Comparison of ENCODE assay signal across 9 cellular contexts in genomic region chr3:52707585-52707984, GRCh38. TPM values are rescaled to one million over a fixed set of nuclear protein-coding genes. Genes with fewer than 3 reads are reported as not detected.
DNase-seq lines count a peak whose midpoint lies in the region; ATAC-seq, FAIRE-seq and TF ChIP-seq lines count a peak whose summit lies in the region.
"Had no signal": no experiment of that assay in that cellular context is flagged by ENCODE, and none has a peak within 500 bp of the region (broad histone marks: within the 10 kb centered on the region; RNA-seq: fewer than 3 reads in every experiment).

No MANE protein-coding gene starts in this region.

- peak overlapping the region; percentile 43 to 94 (median 73) for H3K4me3 Mint-ChIP-seq in naive thymus-derived CD8-positive, alpha-beta T cell

- H3K36me3 ChIP-seq in DND-41 (ENCODE audit: insufficient read depth, low read length) (peaks cover 33% of the 10 kb centered on the region), GM12878 (ENCODE audit: control insufficient read depth in 2 of 2, insufficient read depth in 2 of 2, low read length in 1 of 2) (peaks cover 3 to 14% of the 10 kb centered on the region in 2 experiments)

- intact Hi-C loops in GM12878 (cut with micrococcal nuclease; ENCODE audit: unreplicated experiment): loop anchor here (2.0 to 10.0 kb wide), 2 partner anchors 63 to 337 kb away; partner anchors contain the start of genes NEK4 and SFMBT1

- TF ChIP-seq CTCF in DND-41 (IDR thresholded peaks at IDR 0.05; ENCODE audit: borderline replicate concordance, extremely low read depth, low read length, poor library complexity, severe bottlenecking): no peak
- TF ChIP-seq CTCF in GM12878 (IDR thresholded peaks at IDR 0.05 in 2 of 3, conservative IDR thresholded peaks at IDR 0.05 in 1 of 3; ENCODE audit: control insufficient read depth in 2 of 3, extremely low read depth in 1 of 3, insufficient read depth in 1 of 3, low read depth in 3 of 3, low read length in 3 of 3): no peak

- CTCF ChIA-PET in GM12878 (lab: Yijun Ruan, JAX): interaction anchor here (0.6 to 1.6 kb wide), 3 partner anchors 9 to 38 kb away, joined by 3 to 4 read pairs (median 4); no protein-coding TSS in a partner anchor

- TF ChIP-seq POLR2A in GM12878 (IDR thresholded peaks at IDR 0.05; ENCODE audit: low read depth, low read length): no peak
- no peak for TF ChIP-seq POLR2A in H54 (IDR thresholded peaks at IDR 0.05; ENCODE audit: low read depth, low read length)

- H3K36me3 Mint-ChIP-seq in naive thymus-derived CD8-positive, alpha-beta T cell: peaks cover 0 to 30% (median 2%) of the 10 kb centered on the region in 3 donors

- TF ChIP-seq RAD21 in GM12878 (IDR thresholded peaks at IDR 0.05; ENCODE audit: insufficient read depth, low read depth, low read length): no peak

- POLR2A ChIA-PET in GM12878 (lab: Charles Lee): interaction anchor here (0.6 to 4.1 kb wide), 7 partner anchors 11 to 412 kb away, joined by 3 to 25 read pairs (median 3); partner anchors contain the start of gene NEK4
- POLR2A ChIA-PET in naive thymus-derived CD8-positive, alpha-beta T cell (lab: Charles Lee): interaction anchor here (5.7 kb wide), 1 partner anchor 12 kb away, joined by 43 read pairs; no protein-coding TSS in a partner anchor

- H3K4me1 Mint-ChIP-seq in naive thymus-derived CD8-positive, alpha-beta T cell: peaks cover 14 to 47% (median 33%) of the 10 kb centered on the region in 4 donors

- H3K9me3 Mint-ChIP-seq in naive thymus-derived CD8-positive, alpha-beta T cell: no peaks in the 10 kb centered on the region

- H3K27ac Mint-ChIP-seq in naive thymus-derived CD8-positive, alpha-beta T cell: peak overlapping the region in 8 of 10 donors; percentile 62 to 85 (median 79)

- no peak for TF ChIP-seq EP300 in GM12878 (IDR thresholded peaks at IDR 0.05; ENCODE audit: borderline replicate concordance in 1 of 2, control insufficient read depth in 1 of 2, low read depth in 2 of 2, low read length in 2 of 2)

- BruUV-seq in GM12878 (replicated peaks; lab: Mats Ljungman, UMichigan): no TSS peak

- H3K9ac ChIP-seq in DND-41 (ENCODE audit: low read depth, low read length): peak overlapping the region; percentile 69
- H3K9ac ChIP-seq in GM12878 (ENCODE audit: control insufficient read depth, insufficient read depth, low read length): peak overlapping the region; percentile 92

- H3K4me3 ChIP-seq in DND-41 (ENCODE audit: low read depth in 1 of 2, low read length in 2 of 2) (peak overlapping the region in 1 of 2 experiments; percentile 81; a peak in 2 of 4 replicates), GM12878 (peak overlapping the region; percentile 90)

- in situ Hi-C loops in KBM-7 (cut with MboI; ENCODE audit: low pct_unique_long_range_greater_than_20kb, low sequenced_read_pairs): no loop called here
- in situ Hi-C loops in GM12878 (cut with MboI): no loop called here

- no peaks in the 10 kb centered on the region for H3K9me3 ChIP-seq in DND-41 (ENCODE audit: insufficient read depth, low read length, severe bottlenecking)
- H3K9me3 ChIP-seq in GM12878 (replicated peaks; ENCODE audit: control insufficient read depth, insufficient read depth, low read length): no peaks in the 10 kb centered on the region; the same call in 1 of the 3 replicates

- H3K27ac ChIP-seq in DND-41 (ENCODE audit: low read length) (no peak overlapping the region), GM12878 (ENCODE audit: control insufficient read depth, insufficient read depth) (peak overlapping the region; percentile 75)
- H3K27ac ChIP-seq: cardiac muscle cell had no signal

- H3K79me2 ChIP-seq in DND-41 (ENCODE audit: insufficient read depth, low read length) (peaks cover 49% of the 10 kb centered on the region), GM12878 (ENCODE audit: control insufficient read depth, insufficient read depth, low read length) (peaks cover 53% of the 10 kb centered on the region)

- H3K4me1 ChIP-seq in DND-41 (ENCODE audit: insufficient read depth, low read length): peaks cover 35% of the 10 kb centered on the region
- H3K4me1 ChIP-seq in GM12878 (ENCODE audit: control insufficient read depth, insufficient read depth, low read length): peaks cover 30% of the 10 kb centered on the region

- no peaks in the 10 kb centered on the region for H3K27me3 ChIP-seq in DND-41 (ENCODE audit: insufficient read depth, low read length, poor library complexity)
- no peaks in the 10 kb centered on the region for H3K27me3 ChIP-seq in GM12878 (replicated peaks in 1 of 2; ENCODE audit: control insufficient read depth in 2 of 2, insufficient read depth in 2 of 2, low read length in 1 of 2)
- H3K27me3 ChIP-seq: cardiac muscle cell had no signal

- FAIRE-seq in GM12878 (lab: Jason Lieb, UNC) (peak; percentile 7), H54 (lab: Jason Lieb, UNC) (no peak)

- H4K20me1 ChIP-seq in DND-41 (ENCODE audit: insufficient read depth, low read length) (0 out of 2 replicates have a peak, but pooled peaks cover 6% of the 10 kb centered on the region), GM12878 (ENCODE audit: control insufficient read depth, insufficient read depth) (no peaks in the 10 kb centered on the region)

- no peak for ATAC-seq in DND-41 (ENCODE audit: insufficient read depth, low read depth)
- no peak for ATAC-seq in GM12878
- ATAC-seq in naive thymus-derived CD8-positive, alpha-beta T cell: no peak

- H3K4me2 ChIP-seq in DND-41 (ENCODE audit: insufficient read depth, low read length): peak overlapping the region; percentile 99
- H3K4me2 ChIP-seq in GM12878 (ENCODE audit: control insufficient read depth, insufficient read depth): peak overlapping the region; percentile 85

- DNase-seq in DND-41 (no peak), KBM-7 (peak; percentile 48), GM12878 (ENCODE audit: low read depth, low spot score) (peak; percentile 55), AG08396 (ENCODE audit: low spot score) (no peak), NCI-H2196 (lab: John Stamatoyannopoulos, UW; ENCODE audit: unreplicated experiment) (no peak), H54 (ENCODE audit: insufficient read length, low spot score) (no peak), activated gamma-delta T cell treated with Interleukin-2 at 50 U/mL for 16 hours (no peak)
- no peak for DNase-seq in naive thymus-derived CD8-positive, alpha-beta T cell

- H2AFZ ChIP-seq in DND-41 (ENCODE audit: low read depth, low read length): no peak overlapping the region
- H2AFZ ChIP-seq in GM12878 (ENCODE audit: control insufficient read depth, low read depth, low read length): no peak overlapping the region

- RAD21 ChIA-PET in GM12878 (lab: Charles Lee; ENCODE audit: unreplicated experiment): interaction anchor here (1.1 to 1.2 kb wide), 3 partner anchors 10 to 366 kb away, joined by 3 read pairs; no protein-coding TSS in a partner anchor

- H3K27me3 Mint-ChIP-seq in naive thymus-derived CD8-positive, alpha-beta T cell: no peaks in the 10 kb centered on the region

- 2% methylated on average over 4 of the region's 4 CpGs for WGBS in GM12878 (ENCODE audit: insufficient coverage, insufficient replicate concordance, low lambda C conversion rate, missing lambda C conversion rate)

- SMC1A ChIA-PET in GM12878 (lab: Charles Lee; ENCODE audit: uncharacterized antibody, unreplicated experiment): interaction anchor here (1.0 to 3.4 kb wide), 3 partner anchors 11 to 186 kb away, joined by 3 to 17 read pairs (median 8); no protein-coding TSS in a partner anchor

RNA-seq across cellular contexts. Expression of gene SPCS1, which starts 1.7 kb away (rescaled TPM):
- total RNA-seq in GM12878 (2013; cell fraction: nucleolus; rRNA removed): 38.7 and 41.7 TPM in 2 replicates
- 121 and 151 TPM in 2 replicates for total RNA-seq in GM12878 (2014; rRNA removed)
- 190 and 197 TPM in 2 replicates for total RNA-seq in GM12878 (2014; rRNA removed; fragmentation: Illumina TruSeq; extraction: Trizol)
- total RNA-seq in GM12878 (2021): 174 TPM in 2 replicates
- 154 TPM for polyA plus RNA-seq in GM12878 (2011; ENCODE audit: low read depth)
- polyA plus RNA-seq in GM12878 (2011; rRNA removed): 103 and 107 TPM in 2 replicates
- 81.9 and 112 TPM in 2 replicates for polyA plus RNA-seq in GM12878 (2011; cell fraction: cytosol; rRNA removed)
- polyA plus RNA-seq in GM12878 (2011; cell fraction: nucleus; rRNA removed): 45.5 and 51.9 TPM in 2 replicates
- polyA plus RNA-seq in GM12878 (2012): 243 and 245 TPM in 2 replicates
- 189 and 215 TPM in 2 replicates for polyA plus RNA-seq in GM12878 (2014; fragmentation: Illumina TruSeq; extraction: Trizol)
- 100 to 1,000 TPM; 814 to 994 TPM for polyA plus RNA-seq in GM12878 (2014; fragmentation: Nextera tagmentation; extraction: Ambion mirVana)
- polyA plus RNA-seq in GM12878 (2014; rRNA removed): 211 and 251 TPM in 2 replicates
- 100 to 1,000 TPM; 551 to 576 TPM for polyA plus RNA-seq in GM12878 (2016; fragmentation: Nextera tagmentation; extraction: Ambion mirVana)
- 53.3 and 55.2 TPM in 2 replicates for polyA minus RNA-seq in GM12878 (2011; rRNA and poly(A)+ RNA removed)
- 63.9 and 65.4 TPM in 2 replicates for polyA minus RNA-seq in GM12878 (2011; cell fraction: cytosol; rRNA and poly(A)+ RNA removed)
- polyA minus RNA-seq in GM12878 (2011; cell fraction: nucleus; rRNA and poly(A)+ RNA removed): 19.8 and 25.1 TPM in 2 replicates
- 10 to 100 TPM; 80.1 to 89.9 TPM for total RNA-seq in naive thymus-derived CD8-positive, alpha-beta T cell
- 100 to 1,000 TPM; 340 to 369 (median 348) TPM for polyA plus RNA-seq in naive thymus-derived CD8-positive, alpha-beta T cell

RNA-seq across cellular contexts. Expression of gene GLT8D1, which starts 2.0 kb away (rescaled TPM):
- 86.4 and 88.3 TPM in 2 replicates for total RNA-seq in GM12878 (2013; cell fraction: nucleolus; rRNA removed)
- total RNA-seq in GM12878 (2014; rRNA removed): 41.7 and 54.1 TPM in 2 replicates
- 47.4 and 50.3 TPM in 2 replicates for total RNA-seq in GM12878 (2014; rRNA removed; fragmentation: Illumina TruSeq; extraction: Trizol)
- total RNA-seq in GM12878 (2021): 35.3 and 41.0 TPM in 2 replicates
- 55.0 TPM for polyA plus RNA-seq in GM12878 (2011; ENCODE audit: low read depth)
- polyA plus RNA-seq in GM12878 (2011; rRNA removed): 46.5 and 60.9 TPM in 2 replicates
- 29.8 and 35.1 TPM in 2 replicates for polyA plus RNA-seq in GM12878 (2011; cell fraction: cytosol; rRNA removed)
- polyA plus RNA-seq in GM12878 (2011; cell fraction: nucleus; rRNA removed): 53.8 and 70.0 TPM in 2 replicates
- polyA plus RNA-seq in GM12878 (2012): 59.4 and 70.2 TPM in 2 replicates
- polyA plus RNA-seq in GM12878 (2014; fragmentation: Illumina TruSeq; extraction: Trizol): 55.4 and 55.5 TPM in 2 replicates
- polyA plus RNA-seq in GM12878 (2014; fragmentation: Nextera tagmentation; extraction: Ambion mirVana): 10 to 100 TPM; 25.3 to 32.6 TPM
- polyA plus RNA-seq in GM12878 (2014; rRNA removed): 44.7 and 51.4 TPM in 2 replicates
- polyA plus RNA-seq in GM12878 (2016; fragmentation: Nextera tagmentation; extraction: Ambion mirVana): 10 to 100 TPM; 72.9 to 73.4 TPM
- polyA minus RNA-seq in GM12878 (2011; rRNA and poly(A)+ RNA removed): 20.2 and 23.3 TPM in 2 replicates
- polyA minus RNA-seq in GM12878 (2011; cell fraction: cytosol; rRNA and poly(A)+ RNA removed): 8.8 and 12.3 TPM in 2 replicates
- polyA minus RNA-seq in GM12878 (2011; cell fraction: nucleus; rRNA and poly(A)+ RNA removed): 14.3 and 20.2 TPM in 2 replicates
- 10 to 100 TPM; 39.2 to 41.0 TPM for total RNA-seq in naive thymus-derived CD8-positive, alpha-beta T cell
- 10 to 100 TPM; 54.8 to 67.4 (median 58.3) TPM for polyA plus RNA-seq in naive thymus-derived CD8-positive, alpha-beta T cell

RNA-seq across cellular contexts. Expression of gene GNL3, which starts 21.8 kb away (rescaled TPM):
- total RNA-seq in GM12878 (2013; cell fraction: nucleolus; rRNA removed): 348 and 356 TPM in 2 replicates
- total RNA-seq in GM12878 (2014; rRNA removed) (172 and 196 TPM in 2 replicates), GM12878 (2014; rRNA removed; fragmentation: Illumina TruSeq; extraction: Trizol) (295 and 299 TPM in 2 replicates), GM12878 (2021) (164 and 173 TPM in 2 replicates)
- polyA plus RNA-seq in GM12878 (2011; ENCODE audit: low read depth): 93.6 TPM
- polyA plus RNA-seq in GM12878 (2011; rRNA removed) (176 and 225 TPM in 2 replicates), GM12878 (2014; fragmentation: Illumina TruSeq; extraction: Trizol) (368 and 479 TPM in 2 replicates), GM12878 (2014; fragmentation: Nextera tagmentation; extraction: Ambion mirVana) (100 to 1,000 TPM; 246 to 274 TPM), GM12878 (2014; rRNA removed) (173 and 201 TPM in 2 replicates), GM12878 (2016; fragmentation: Nextera tagmentation; extraction: Ambion mirVana) (100 to 1,000 TPM; 267 to 271 TPM)
- polyA plus RNA-seq in GM12878 (2011; cell fraction: cytosol; rRNA removed): 58.9 and 72.0 TPM in 2 replicates
- 257 and 308 TPM in 2 replicates for polyA plus RNA-seq in GM12878 (2011; cell fraction: nucleus; rRNA removed)
- polyA plus RNA-seq in GM12878 (2012): 119 and 126 TPM in 2 replicates
- 71.8 and 90.1 TPM in 2 replicates for polyA minus RNA-seq in GM12878 (2011; rRNA and poly(A)+ RNA removed)
- 27.4 and 37.8 TPM in 2 replicates for polyA minus RNA-seq in GM12878 (2011; cell fraction: cytosol; rRNA and poly(A)+ RNA removed)
- polyA minus RNA-seq in GM12878 (2011; cell fraction: nucleus; rRNA and poly(A)+ RNA removed): 101 and 145 TPM in 2 replicates
- 100 to 1,000 TPM; 107 to 109 TPM for total RNA-seq in naive thymus-derived CD8-positive, alpha-beta T cell
- polyA plus RNA-seq in naive thymus-derived CD8-positive, alpha-beta T cell: 10 to 100 TPM; 41.8 to 77.5 (median 73.2) TPM

RNA-seq across cellular contexts. Expression of gene PBRM1, which starts 21.9 kb away (rescaled TPM):
- total RNA-seq in GM12878 (2013; cell fraction: nucleolus; rRNA removed): 159 and 174 TPM in 2 replicates
- total RNA-seq in GM12878 (2014; rRNA removed) (35.9 and 38.6 TPM in 2 replicates), GM12878 (2014; rRNA removed; fragmentation: Illumina TruSeq; extraction: Trizol) (54.8 and 55.1 TPM in 2 replicates), GM12878 (2021) (51.5 and 58.4 TPM in 2 replicates)
- polyA plus RNA-seq in GM12878 (2011; ENCODE audit: low read depth): 10.0 TPM
- polyA plus RNA-seq in GM12878 (2011; rRNA removed) (29.2 and 29.7 TPM in 2 replicates), GM12878 (2014; fragmentation: Illumina TruSeq; extraction: Trizol) (42.6 and 50.0 TPM in 2 replicates), GM12878 (2014; fragmentation: Nextera tagmentation; extraction: Ambion mirVana) (10 to 100 TPM in 1 of 2 experiments, 1 to 10 TPM in 1; 8.9 to 14.1 TPM), GM12878 (2014; rRNA removed) (28.6 and 35.0 TPM in 2 replicates), GM12878 (2016; fragmentation: Nextera tagmentation; extraction: Ambion mirVana) (10 to 100 TPM; 80.9 to 88.9 TPM)
- 19.1 and 23.7 TPM in 2 replicates for polyA plus RNA-seq in GM12878 (2011; cell fraction: cytosol; rRNA removed)
- 33.0 and 53.5 TPM in 2 replicates for polyA plus RNA-seq in GM12878 (2011; cell fraction: nucleus; rRNA removed)
- 14.9 and 15.1 TPM in 2 replicates for polyA plus RNA-seq in GM12878 (2012)
- 75.3 and 95.3 TPM in 2 replicates for polyA minus RNA-seq in GM12878 (2011; rRNA and poly(A)+ RNA removed)
- polyA minus RNA-seq in GM12878 (2011; cell fraction: cytosol; rRNA and poly(A)+ RNA removed): 17.5 and 26.4 TPM in 2 replicates
- 56.8 and 95.8 TPM in 2 replicates for polyA minus RNA-seq in GM12878 (2011; cell fraction: nucleus; rRNA and poly(A)+ RNA removed)
- total RNA-seq in naive thymus-derived CD8-positive, alpha-beta T cell: 10 to 100 TPM; 66.0 to 72.9 TPM
- 10 to 100 TPM; 71.8 to 81.4 (median 80.5) TPM for polyA plus RNA-seq in naive thymus-derived CD8-positive, alpha-beta T cell

Comparison
In these comparisons a context has a peak if more than half of its experiments do, and no peak if none do; other contexts are left out.
1. DNase-seq: peak in KBM-7 (single experiment) and GM12878 (single experiment); none in DND-41 (single experiment), naive thymus-derived CD8-positive, alpha-beta T cell (0 of 10), AG08396 (single experiment), NCI-H2196 (single experiment), H54 (single experiment) and activated gamma-delta T cell treated with Interleukin-2 at 50 U/mL for 16 hours (single experiment).